8 cellular contexts compared by ENCODE assay signal in the genomic region with DNA sequence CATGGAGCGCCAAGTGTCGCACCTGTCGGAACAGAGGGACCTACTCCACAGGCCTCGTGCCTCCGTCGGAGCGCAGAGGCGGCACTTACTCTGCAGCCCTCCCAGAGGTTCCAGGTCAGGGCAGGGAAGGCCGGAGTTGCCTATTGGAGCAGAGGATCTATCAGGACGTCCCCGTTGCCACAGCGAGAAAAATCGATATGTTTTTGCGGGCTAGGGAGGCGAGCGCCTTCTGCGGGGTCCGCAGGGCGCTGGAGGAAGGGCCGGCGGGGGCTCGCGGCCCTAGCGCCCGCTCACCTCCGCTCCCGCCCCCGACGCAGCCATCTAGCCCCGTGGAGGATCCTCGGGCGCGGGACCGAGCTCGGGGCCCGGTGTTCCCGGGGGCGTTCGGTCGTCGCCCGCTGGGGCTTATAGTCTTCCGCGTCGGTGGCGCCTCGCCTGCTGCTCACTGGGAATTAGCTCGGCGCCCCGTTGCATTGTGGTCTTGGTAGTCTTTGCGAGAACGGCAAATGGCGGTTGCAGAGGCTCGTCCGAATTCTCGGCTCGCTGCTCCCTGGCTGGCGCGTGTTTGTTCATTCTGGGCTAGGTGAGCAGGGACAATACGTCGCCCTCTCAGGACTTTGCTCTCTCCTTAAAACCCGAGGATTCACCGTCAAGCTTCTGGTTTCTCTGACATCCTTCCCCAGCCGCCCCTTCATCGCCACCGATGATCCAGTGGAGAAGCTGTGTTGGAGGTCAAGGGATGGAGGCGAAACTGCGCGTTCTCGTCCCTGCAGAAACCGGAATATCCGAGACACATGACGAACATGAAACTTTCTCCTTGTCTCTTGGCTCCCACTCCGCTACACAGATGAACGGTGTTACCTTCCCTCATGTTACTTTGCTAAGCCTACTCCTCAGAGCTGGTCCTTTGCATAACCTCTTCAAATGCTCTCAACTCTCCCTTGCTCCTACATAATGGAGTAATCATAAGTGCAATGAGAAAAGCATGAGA. TPM values are rescaled to one million over a fixed set of nuclear protein-coding genes. Genes with fewer than 3 reads are reported as not detected.
DNase-seq lines count a peak whose midpoint lies in the region; ATAC-seq and TF ChIP-seq lines count a peak whose summit lies in the region.

Gene JTB, minus strand, starts transcription at position 425 of the 991 bp plus-strand sequence. Its CDS starts 422 bp downstream, at position 3.

- H3K36me3 ChIP-seq in right atrium auricular region (peaks cover 30% of the 10 kb centered on the region), vagina (peaks cover 0 to 52% of the 10 kb centered on the region in 2 donors)

- H3K27me3 ChIP-seq in right atrium auricular region (no peaks in the 10 kb centered on the region), vagina (no peaks in the 10 kb centered on the region)

- DNase-seq in GM10266 (ENCODE audit: extremely low spot score) (peak; percentile 90), NCI-H187 treated with DMSO at 0.1 percent for 48 hours (lab: John Stamatoyannopoulos, UW) (peak; percentile 91), right atrium auricular region (ENCODE audit: low spot score) (peak; percentile 93), pulmonary artery endothelial cell (ENCODE audit: low read depth, low spot score) (no peak), vagina (ENCODE audit: extremely low spot score in 2 of 2) (no peak)
- DNase-seq in T-helper 2 cell treated with Interferon-gamma antibody and Interleukin-4, amounts not matched to agents 5 μg/mL and 100 μg/mL, for 36 hours (ENCODE audit: low spot score) = peak; percentile 86

- H3K9me3 ChIP-seq in right atrium auricular region (no peaks in the 10 kb centered on the region), vagina (no peaks in the 10 kb centered on the region)

- H3K27ac ChIP-seq in angular gyrus (ENCODE audit: low read depth, low read length) = peak within 1 kb of the TSS; percentile 87
- H3K27ac ChIP-seq in right atrium auricular region = peak within 1 kb of the TSS; percentile 94 to 96
- peak within 1 kb of the TSS; percentile 92 for H3K27ac ChIP-seq in vagina

- TF ChIP-seq CTCF in GM10266 (IDR thresholded peaks at IDR 0.05; ENCODE audit: control insufficient read depth, insufficient read depth, low read depth, missing control alignments) (no peak), right atrium auricular region (IDR thresholded peaks at IDR 0.05) (peak in 1 of 2 donors; percentile 17), vagina (IDR thresholded peaks at IDR 0.05) (peak in 1 of 3 experiments; percentile 20)

- TF ChIP-seq POLR2A in vagina (IDR thresholded peaks at IDR 0.05) = peak; percentile 71 to 91

- ATAC-seq in HG02852 (IDR thresholded peaks at IDR 0.05; ENCODE audit: unreplicated experiment) = peak; percentile 83

- H3K4me3 ChIP-seq in right atrium auricular region = peak within 1 kb of the TSS; percentile 93 to 98
- peak within 1 kb of the TSS; percentile 81 to 93 for H3K4me3 ChIP-seq in vagina

- H3K4me3 Mint-ChIP-seq in T-helper 2 cell treated with Interferon-gamma antibody and Interleukin-4, amounts not matched to agents 5 μg/mL and 100 μg/mL, for 36 hours = peak within 1 kb of the TSS; percentile 96

- intact Hi-C loops in vagina (cut with DNase I) = no loop called here

- H3K9me3 Mint-ChIP-seq in T-helper 2 cell treated with Interferon-gamma antibody and Interleukin-4, amounts not matched to agents 5 μg/mL and 100 μg/mL, for 36 hours = no peaks in the 10 kb centered on the region

- peaks cover 36% of the 10 kb centered on the region for H3K36me3 Mint-ChIP-seq in T-helper 2 cell treated with Interferon-gamma antibody and Interleukin-4, amounts not matched to agents 5 μg/mL and 100 μg/mL, for 36 hours (ENCODE audit: low read depth)

- peak within 1 kb of the TSS; percentile 95 for H3K27ac Mint-ChIP-seq in T-helper 2 cell treated with Interferon-gamma antibody and Interleukin-4, amounts not matched to agents 5 μg/mL and 100 μg/mL, for 36 hours

- no peaks in the 10 kb centered on the region for H3K27me3 Mint-ChIP-seq in T-helper 2 cell treated with Interferon-gamma antibody and Interleukin-4, amounts not matched to agents 5 μg/mL and 100 μg/mL, for 36 hours (ENCODE audit: low read depth)

- H3K4me1 Mint-ChIP-seq in T-helper 2 cell treated with Interferon-gamma antibody and Interleukin-4, amounts not matched to agents 5 μg/mL and 100 μg/mL, for 36 hours (ENCODE audit: low read depth) = peaks cover 32% of the 10 kb centered on the region

- peaks cover 0 to 23% of the 10 kb centered on the region in 2 donors for H3K4me1 ChIP-seq in right atrium auricular region
- H3K4me1 ChIP-seq in vagina = peaks cover 19% of the 10 kb centered on the region

RNA-seq across cellular contexts. Expression of gene JTB, which starts in this region (rescaled TPM):
- 100 to 1,000 TPM; 168 to 248 TPM for total RNA-seq in right atrium auricular region
- total RNA-seq in pulmonary artery endothelial cell = 97.2 and 145 TPM in 2 replicates
- total RNA-seq in vagina = 194 TPM

Comparison
In these comparisons a context has a peak if more than half of its experiments do, and no peak if none do; other contexts are left out.
1. DNase-seq: peak in GM10266 (single experiment), NCI-H187 treated with DMSO at 0.1 percent for 48 hours (single experiment), T-helper 2 cell treated with Interferon-gamma antibody and Interleukin-4, amounts not matched to agents 5 μg/mL and 100 μg/mL, for 36 hours (single experiment) and right atrium auricular region (single experiment); none in pulmonary artery endothelial cell (single experiment) and vagina (0 of 2).
2. Peak in every context shown above with its lines, with median percentiles within 50 percentile points of each other: H3K27ac ChIP-seq.